In the genomic region with DNA sequence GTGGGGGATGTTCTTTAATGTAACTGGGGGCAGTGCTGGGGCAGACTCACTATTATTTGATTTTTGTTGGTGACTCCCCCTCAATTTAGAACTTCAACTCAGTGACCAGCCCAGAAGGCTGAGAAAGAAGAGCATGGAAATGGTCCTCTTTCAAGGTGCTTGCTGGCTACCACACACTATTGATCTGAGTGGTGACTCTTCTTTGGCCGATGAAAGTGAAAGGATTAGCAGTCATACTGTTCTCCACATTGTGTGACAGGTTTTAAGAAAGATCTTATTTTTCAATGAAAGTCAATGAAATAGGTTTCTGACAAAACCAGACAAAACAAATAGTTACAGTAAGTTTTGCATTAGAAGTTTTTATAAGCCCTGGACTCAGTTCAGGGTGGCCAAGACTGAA, we compare ENCODE assay signal across 19 cellular contexts. TPM values are rescaled to one million over a fixed set of nuclear protein-coding genes. Genes with fewer than 3 reads are reported as not detected.
DNase-seq lines count a peak whose midpoint lies in the region; ATAC-seq and TF ChIP-seq lines count a peak whose summit lies in the region.
"Had no signal": no experiment of that assay in that cellular context is flagged by ENCODE, and none has a peak within 500 bp of the region (broad histone marks: within the 10 kb centered on the region; RNA-seq: fewer than 3 reads in every experiment).

No MANE protein-coding gene starts in this region.

- DNase-seq in GM20000 (ENCODE audit: low spot score) (peak; percentile 7), left cardiac atrium (no peak), NCI-H510A treated with DMSO at 0.1 percent for 48 hours (lab: John Stamatoyannopoulos, UW) (no peak), NCI-H2029 treated with DMSO at 0.1 percent for 48 hours (lab: John Stamatoyannopoulos, UW) (no peak)
- no peak for DNase-seq in activated T-cell treated with anti-CD3 and anti-CD28 coated beads, Interleukin-2, amount 50 U/mL, for 48 hours
- DNase-seq: C1 segment of cervical spinal cord; Calu3; CD4-positive, alpha-beta T cell; DMS 273 treated with DMSO at 0.1 percent for 48 hours; HCEC 1CT; HFFc6 had no signal

- ATAC-seq in GM18520 (IDR thresholded peaks at IDR 0.05; ENCODE audit: unreplicated experiment) (peak; percentile 55), HG02870 (IDR thresholded peaks at IDR 0.05; ENCODE audit: unreplicated experiment) (peak; percentile 89), HG03565 (IDR thresholded peaks at IDR 0.05; ENCODE audit: unreplicated experiment) (peak; percentile 84), left cardiac atrium (no peak)
- ATAC-seq: HepG2 had no signal

- intact Hi-C loops in left cardiac atrium (cut with DNase I), result no loop called here

- no peak for TF ChIP-seq CTCF in GM20000 (IDR thresholded peaks at IDR 0.05; ENCODE audit: extremely low read depth, missing control alignments)

RNA-seq across cellular contexts. Expression of a gene that starts 29.9 kb away (rescaled TPM):
- not detected for total RNA-seq in left cardiac atrium
- total RNA-seq: A172, Calu3, HepG2 had no signal

RNA-seq across cellular contexts. Expression of a gene that starts 30.0 kb away (rescaled TPM):
- 1 to 10 TPM; 1.4 to 1.5 TPM for total RNA-seq in left cardiac atrium
- total RNA-seq: B cell; CD4-positive, alpha-beta T cell had no signal

RNA-seq across cellular contexts. Expression of a gene that starts 38.6 kb away (rescaled TPM):
- not detected for total RNA-seq in left cardiac atrium
- total RNA-seq: A172, B cell, Calu3, Daoy, H4, HepG2, HFFc6 had no signal

Comparison
In these comparisons a context has a peak if more than half of its experiments do, and no peak if none do; other contexts are left out.
1. ATAC-seq: peak in GM18520 (single experiment), HG02870 (single experiment) and HG03565 (single experiment); none in left cardiac atrium (0 of 2).